17 cellular contexts compared by ENCODE assay signal in genomic region chr12:50515587-50515986, GRCh38. TPM values are rescaled to one million over a fixed set of nuclear protein-coding genes. Genes with fewer than 3 reads are reported as not detected.
DNase-seq lines count a peak whose midpoint lies in the region; ATAC-seq, FAIRE-seq and TF ChIP-seq lines count a peak whose summit lies in the region.
"Had no signal": no experiment of that assay in that cellular context is flagged by ENCODE, and none has a peak within 500 bp of the region (broad histone marks: within the 10 kb centered on the region; RNA-seq: fewer than 3 reads in every experiment).

No MANE protein-coding gene starts in this region.

- H3K4me1 ChIP-seq in GM12878 (ENCODE audit: control insufficient read depth, insufficient read depth, low read length) = peaks cover 59% of the 10 kb centered on the region
- peaks cover 6% of the 10 kb centered on the region for H3K4me1 ChIP-seq in mammary epithelial cell (ENCODE audit: insufficient read depth, low read length)

- H3K4me3 ChIP-seq in GM12878 (no peak overlapping the region), mammary epithelial cell (replicated peaks in 1 of 3; ENCODE audit: insufficient read depth in 1 of 3, low read depth in 2 of 3, low read length in 3 of 3) (no peak overlapping the region)
- H3K4me3 ChIP-seq: body of pancreas had no signal

- ATAC-seq in GM12878 (no peak), GM18505 (IDR thresholded peaks at IDR 0.05; ENCODE audit: unreplicated experiment) (no peak)
- ATAC-seq in stimulated activated effector memory CD8-positive, alpha-beta T cell treated with anti-CD3 and anti-CD28 coated beads, Interleukin-12 subunit alpha, Interleukin-12 subunit beta, amount 100 ng/mL, for 72 hours = no peak
- ATAC-seq: body of pancreas had no signal

- H3K36me3 Mint-ChIP-seq in activated naive CD4-positive, alpha-beta T cell treated with anti-CD3 and anti-CD28 coated beads, Interleukin-2, amount 50 U/mL, for 24 hours = peaks cover 5% of the 10 kb centered on the region
- H3K36me3 Mint-ChIP-seq in stimulated activated effector memory CD8-positive, alpha-beta T cell treated with anti-CD3 and anti-CD28 coated beads, Interleukin-12 subunit alpha, Interleukin-12 subunit beta, amount 100 ng/mL, for 72 hours = no peaks in the 10 kb centered on the region
- no peaks in the 10 kb centered on the region for H3K36me3 Mint-ChIP-seq in glutamatergic neuron (ENCODE audit: unreplicated experiment)

- 86% methylated on average over 2 of the region's 2 CpGs for WGBS in GM12878 (ENCODE audit: insufficient coverage, insufficient replicate concordance, low lambda C conversion rate, missing lambda C conversion rate)
- 56% methylated on average over 2 of the region's 2 CpGs for WGBS in mammary epithelial cell (ENCODE audit: low coverage, missing lambda C conversion rate)

- RAD21 ChIA-PET in GM12878 (lab: Charles Lee; ENCODE audit: unreplicated experiment) = interaction anchor here (1.0 to 1.1 kb wide), 2 partner anchors 9 to 122 kb away, joined by 3 to 5 read pairs; no protein-coding TSS in a partner anchor

- CTCF ChIA-PET in GM12878 (lab: Yijun Ruan, JAX) = interaction anchor here (0.6 to 7.5 kb wide), 4 partner anchors 8 to 504 kb away, joined by 3 to 86 read pairs (median 3); partner anchors contain the start of gene DIP2B
- CTCF ChIA-PET in mammary epithelial cell (lab: Charles Lee; ENCODE audit: low non-redundant PET) = no interaction called here

- H3K9me3 ChIP-seq in GM12878 (replicated peaks; ENCODE audit: control insufficient read depth, insufficient read depth, low read length) (no peaks in the 10 kb centered on the region), mammary epithelial cell (replicated peaks; ENCODE audit: insufficient read depth, low read length) (no peaks in the 10 kb centered on the region)
- H3K9me3 ChIP-seq: body of pancreas had no signal

- no TSS peak for BruUV-seq in GM12878 (replicated peaks; lab: Mats Ljungman, UMichigan)
- BruUV-seq in mammary epithelial cell (replicated peaks; lab: Mats Ljungman, UMichigan) = no TSS peak

- no peak for DNase-seq in activated naive CD4-positive, alpha-beta T cell treated with Interleukin-2 at 50 U/mL for 16 hours
- DNase-seq in OCI-M1 (lab: John Stamatoyannopoulos, UW) = peak; percentile 59
- DNase-seq in GM12878 (ENCODE audit: low read depth, low spot score) = no peak
- DNase-seq in stimulated activated effector memory CD8-positive, alpha-beta T cell treated with anti-CD3 and anti-CD28 coated beads, Interleukin-12 subunit alpha, Interleukin-12 subunit beta, amount 100 ng/mL, for 72 hours (ENCODE audit: low spot score in 2 of 2) = no peak
- no peak for DNase-seq in mammary epithelial cell
- DNase-seq in glutamatergic neuron = no peak
- DNase-seq: body of pancreas, kidney, NCI-H1105, NCI-H446, right cardiac atrium, T1000 had no signal

- in situ Hi-C loops in GM12878 (cut with MboI) = no loop called here
- in situ Hi-C loops in mammary epithelial cell (cut with MboI; ENCODE audit: low sequenced_read_pairs in 2 of 2) = no loop called here

- H3K27me3 ChIP-seq in GM12878 (replicated peaks in 1 of 2; ENCODE audit: control insufficient read depth in 2 of 2, insufficient read depth in 2 of 2, low read length in 1 of 2) (no peaks in the 10 kb centered on the region), mammary epithelial cell (ENCODE audit: insufficient read depth, low read length) (no peaks in the 10 kb centered on the region)
- H3K27me3 ChIP-seq: body of pancreas had no signal

- peak overlapping the region; percentile 75 for H3K27ac ChIP-seq in GM12878 (ENCODE audit: control insufficient read depth, insufficient read depth)
- no peak overlapping the region for H3K27ac ChIP-seq in mammary epithelial cell (ENCODE audit: insufficient read depth, low read depth, low read length)
- H3K27ac ChIP-seq: body of pancreas had no signal

- H2AFZ ChIP-seq in GM12878 (ENCODE audit: control insufficient read depth, low read depth, low read length) (no peak overlapping the region), mammary epithelial cell (ENCODE audit: low read depth, low read length) (no peak overlapping the region)

- H3K9me3 Mint-ChIP-seq in activated naive CD4-positive, alpha-beta T cell treated with anti-CD3 and anti-CD28 coated beads, Interleukin-2, amount 50 U/mL, for 24 hours = no peaks in the 10 kb centered on the region
- H3K9me3 Mint-ChIP-seq in stimulated activated effector memory CD8-positive, alpha-beta T cell treated with anti-CD3 and anti-CD28 coated beads, Interleukin-12 subunit alpha, Interleukin-12 subunit beta, amount 100 ng/mL, for 72 hours = no peaks in the 10 kb centered on the region
- H3K9me3 Mint-ChIP-seq in glutamatergic neuron (ENCODE audit: unreplicated experiment) = peaks cover 2% of the 10 kb centered on the region

- peaks cover 87% of the 10 kb centered on the region for H3K79me2 ChIP-seq in GM12878 (ENCODE audit: control insufficient read depth, insufficient read depth, low read length)
- H3K79me2 ChIP-seq in mammary epithelial cell (ENCODE audit: insufficient read depth, low read length) = peaks cover 97% of the 10 kb centered on the region

- no peak for TF ChIP-seq EP300 in GM12878 (IDR thresholded peaks at IDR 0.05; ENCODE audit: borderline replicate concordance in 1 of 2, control insufficient read depth in 1 of 2, low read depth in 2 of 2, low read length in 2 of 2)

- SMC1A ChIA-PET in GM12878 (lab: Charles Lee; ENCODE audit: uncharacterized antibody, unreplicated experiment) = interaction anchor here (0.7 to 3.6 kb wide), 8 partner anchors 8 to 149 kb away, joined by 3 to 17 read pairs (median 3); partner anchors contain the start of gene DIP2B

- no peak for TF ChIP-seq RAD21 in GM12878 (IDR thresholded peaks at IDR 0.05; ENCODE audit: insufficient read depth, low read depth, low read length)

- intact Hi-C loops in GM12878 (cut with micrococcal nuclease; ENCODE audit: unreplicated experiment) (loop anchor here (1.0 to 5.0 kb wide), 2 partner anchors 18 to 62 kb away; no protein-coding TSS in a partner anchor), mammary epithelial cell (cut with micrococcal nuclease) (no loop called here)

- H3K9ac ChIP-seq in GM12878 (ENCODE audit: control insufficient read depth, insufficient read depth, low read length) (no peak overlapping the region), mammary epithelial cell (ENCODE audit: insufficient read depth, low read length) (no peak overlapping the region)

- no peaks in the 10 kb centered on the region for H3K36me3 ChIP-seq in GM12878 (ENCODE audit: control insufficient read depth in 2 of 2, insufficient read depth in 2 of 2, low read length in 1 of 2)
- no peaks in the 10 kb centered on the region for H3K36me3 ChIP-seq in mammary epithelial cell (ENCODE audit: insufficient read depth, low read length)

- dilution Hi-C loops in mammary epithelial cell (cut with HindIII; ENCODE audit: low sequenced_read_pairs) = no loop called here

- no peak for FAIRE-seq in GM12878 (lab: Jason Lieb, UNC)
- FAIRE-seq: endometrium, H54, kidney, RCC 7860 had no signal

- POLR2A ChIA-PET in GM12878 (lab: Charles Lee) = interaction anchor here (0.6 to 1.3 kb wide), 3 partner anchors 9 to 109 kb away, joined by 4 to 6 read pairs (median 6); no protein-coding TSS in a partner anchor

- peaks cover 48% of the 10 kb centered on the region for H3K4me1 Mint-ChIP-seq in activated naive CD4-positive, alpha-beta T cell treated with anti-CD3 and anti-CD28 coated beads, Interleukin-2, amount 50 U/mL, for 24 hours
- peaks cover 26% of the 10 kb centered on the region for H3K4me1 Mint-ChIP-seq in stimulated activated effector memory CD8-positive, alpha-beta T cell treated with anti-CD3 and anti-CD28 coated beads, Interleukin-12 subunit alpha, Interleukin-12 subunit beta, amount 100 ng/mL, for 72 hours
- H3K4me1 Mint-ChIP-seq in glutamatergic neuron (ENCODE audit: low read depth, unreplicated experiment) = no peaks in the 10 kb centered on the region

- 0 out of 2 replicates have a peak overlapping the region, but pooled peaks have one; percentile 27 for H3K4me2 ChIP-seq in GM12878 (ENCODE audit: control insufficient read depth, insufficient read depth)
- no peak overlapping the region for H3K4me2 ChIP-seq in mammary epithelial cell (ENCODE audit: insufficient read depth, low read depth, low read length)

- H3K27ac Mint-ChIP-seq in activated naive CD4-positive, alpha-beta T cell treated with anti-CD3 and anti-CD28 coated beads, Interleukin-2, amount 50 U/mL, for 24 hours = peak overlapping the region; percentile 98
- H3K27ac Mint-ChIP-seq in stimulated activated effector memory CD8-positive, alpha-beta T cell treated with anti-CD3 and anti-CD28 coated beads, Interleukin-12 subunit alpha, Interleukin-12 subunit beta, amount 100 ng/mL, for 72 hours = peak overlapping the region; percentile 58
- no peak overlapping the region for H3K27ac Mint-ChIP-seq in glutamatergic neuron (ENCODE audit: unreplicated experiment)

- H3K27me3 Mint-ChIP-seq in activated naive CD4-positive, alpha-beta T cell treated with anti-CD3 and anti-CD28 coated beads, Interleukin-2, amount 50 U/mL, for 24 hours = no peaks in the 10 kb centered on the region
- H3K27me3 Mint-ChIP-seq in glutamatergic neuron (ENCODE audit: unreplicated experiment) = no peaks in the 10 kb centered on the region

- no peaks in the 10 kb centered on the region for H4K20me1 ChIP-seq in GM12878 (ENCODE audit: control insufficient read depth, insufficient read depth)
- H4K20me1 ChIP-seq in mammary epithelial cell (ENCODE audit: insufficient read depth, low read length) = no peaks in the 10 kb centered on the region

- H3K4me3 Mint-ChIP-seq in activated naive CD4-positive, alpha-beta T cell treated with anti-CD3 and anti-CD28 coated beads, Interleukin-2, amount 50 U/mL, for 24 hours = peak overlapping the region; percentile 47
- H3K4me3 Mint-ChIP-seq in stimulated activated effector memory CD8-positive, alpha-beta T cell treated with anti-CD3 and anti-CD28 coated beads, Interleukin-12 subunit alpha, Interleukin-12 subunit beta, amount 100 ng/mL, for 72 hours = no peak overlapping the region
- no peak overlapping the region for H3K4me3 Mint-ChIP-seq in glutamatergic neuron (ENCODE audit: unreplicated experiment)

- TF ChIP-seq POLR2A in GM12878 (IDR thresholded peaks at IDR 0.05; ENCODE audit: low read depth, low read length) = no peak
- no peak for TF ChIP-seq POLR2A in GM18505 (IDR thresholded peaks at IDR 0.05; ENCODE audit: borderline replicate concordance, extremely low read depth, insufficient read depth, insufficient read length)

- TF ChIP-seq CTCF in GM12878 (IDR thresholded peaks at IDR 0.05 in 2 of 3, conservative IDR thresholded peaks at IDR 0.05 in 1 of 3; ENCODE audit: control insufficient read depth in 2 of 3, extremely low read depth in 1 of 3, insufficient read depth in 1 of 3, low read depth in 3 of 3, low read length in 3 of 3) = no peak
- TF ChIP-seq CTCF in mammary epithelial cell (conservative IDR thresholded peaks at IDR 0.05 in 1 of 2, IDR thresholded peaks at IDR 0.05 in 1 of 2; ENCODE audit: extremely low read depth in 1 of 2, insufficient read depth in 1 of 2, low read depth in 1 of 2, low read length in 2 of 2) = no peak
- no peak for TF ChIP-seq CTCF in glutamatergic neuron (IDR thresholded peaks at IDR 0.05; ENCODE audit: partially characterized antibody, unreplicated experiment)

RNA-seq across cellular contexts. Expression of gene DIP2B, which starts 10.8 kb away (rescaled TPM):
- total RNA-seq in GM12878 (2013; cell fraction: nucleolus; rRNA removed) = 77.3 and 79.8 TPM in 2 replicates
- total RNA-seq in GM12878 (2014; rRNA removed) (18.2 and 19.1 TPM in 2 replicates), GM12878 (2014; rRNA removed; fragmentation: Illumina TruSeq; extraction: Trizol) (22.2 and 22.3 TPM in 2 replicates), GM12878 (2021) (28.5 and 30.0 TPM in 2 replicates), mammary epithelial cell (10 to 100 TPM; 34.8 to 98.0 TPM), glutamatergic neuron (ENCODE audit: unreplicated experiment) (37.3 TPM)
- 9.3 TPM for polyA plus RNA-seq in GM12878 (2011; ENCODE audit: low read depth)
- polyA plus RNA-seq in GM12878 (2011; rRNA removed) (20.7 and 22.2 TPM in 2 replicates), GM12878 (2014; fragmentation: Illumina TruSeq; extraction: Trizol) (24.4 and 27.1 TPM in 2 replicates), GM12878 (2014; fragmentation: Nextera tagmentation; extraction: Ambion mirVana) (1 to 10 TPM; 4.5 to 4.6 TPM), GM12878 (2014; rRNA removed) (16.5 and 18.3 TPM in 2 replicates), GM12878 (2016; fragmentation: Nextera tagmentation; extraction: Ambion mirVana) (10 to 100 TPM; 14.3 to 19.0 TPM), mammary epithelial cell (17.1 TPM)
- 16.0 and 17.4 TPM in 2 replicates for polyA plus RNA-seq in GM12878 (2011; cell fraction: cytosol; rRNA removed)
- 20.7 and 21.0 TPM in 2 replicates for polyA plus RNA-seq in GM12878 (2011; cell fraction: nucleus; rRNA removed)
- 10.0 and 14.7 TPM in 2 replicates for polyA plus RNA-seq in GM12878 (2012)
- polyA minus RNA-seq in GM12878 (2011; rRNA and poly(A)+ RNA removed) = 53.0 and 57.6 TPM in 2 replicates
- 14.8 and 17.8 TPM in 2 replicates for polyA minus RNA-seq in GM12878 (2011; cell fraction: cytosol; rRNA and poly(A)+ RNA removed)
- polyA minus RNA-seq in GM12878 (2011; cell fraction: nucleus; rRNA and poly(A)+ RNA removed) = 18.7 and 25.4 TPM in 2 replicates
- 82.0 TPM for polyA minus RNA-seq in mammary epithelial cell
